29 cellular contexts compared by ENCODE assay signal in the genomic region with DNA sequence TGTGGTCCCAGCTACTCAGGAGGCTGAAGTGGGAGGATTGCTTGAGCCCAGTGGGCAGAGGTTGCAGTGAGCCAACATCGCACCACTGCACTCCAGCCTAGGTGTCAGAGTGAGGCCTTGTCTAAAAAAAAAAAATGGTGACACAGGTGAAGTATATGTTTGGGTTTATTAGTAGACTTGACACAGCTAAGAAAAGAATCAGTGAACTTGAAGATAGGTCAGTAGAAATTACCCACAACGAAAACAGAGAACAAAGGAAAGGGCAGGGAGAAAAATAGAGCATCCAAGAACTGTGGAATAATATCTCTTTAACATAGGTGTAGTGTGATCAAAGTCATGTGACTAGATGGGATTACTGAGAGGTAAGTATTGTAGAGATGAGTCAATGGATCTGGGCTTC. TPM values are rescaled to one million over a fixed set of nuclear protein-coding genes. Genes with fewer than 3 reads are reported as not detected.
DNase-seq lines count a peak whose midpoint lies in the region; ATAC-seq, FAIRE-seq and TF ChIP-seq lines count a peak whose summit lies in the region.
"Had no signal": no experiment of that assay in that cellular context is flagged by ENCODE, and none has a peak within 500 bp of the region (broad histone marks: within the 10 kb centered on the region; RNA-seq: fewer than 3 reads in every experiment).

No MANE protein-coding gene starts in this region.

- CTCF ChIA-PET in activated CD4-positive, alpha-beta T cell treated with anti-CD3 and anti-CD28 coated beads for 36 hours (lab: Charles Lee), result interaction anchor here (0.6 to 1.3 kb wide), 3 partner anchors 13 to 319 kb away, joined by 3 to 5 read pairs (median 4); no protein-coding TSS in a partner anchor

- POLR2A ChIA-PET in activated CD4-positive, alpha-beta T cell treated with anti-CD3 and anti-CD28 coated beads for 36 hours (lab: Charles Lee), result no interaction called here

- H3K4me1 ChIP-seq in lower lobe of right lung (peaks cover 13% of the 10 kb centered on the region), upper lobe of right lung (no peaks in the 10 kb centered on the region), BE2C (no peaks in the 10 kb centered on the region)

- peaks cover 29% of the 10 kb centered on the region for H3K4me1 Mint-ChIP-seq in activated CD4-positive, alpha-beta T cell treated with anti-CD3 and anti-CD28 coated beads for 36 hours

- ATAC-seq in activated CD4-positive, alpha-beta T cell treated with anti-CD3 and anti-CD28 coated beads for 36 hours, result no peak
- ATAC-seq in lower lobe of right lung, result no peak
- ATAC-seq in upper lobe of right lung, result no peak
- no peak for ATAC-seq in GM19455 (IDR thresholded peaks at IDR 0.05; ENCODE audit: unreplicated experiment)
- no peak for ATAC-seq in SK-N-SH treated with all-trans-retinoic acid at 6 μM for 48 hours
- ATAC-seq: stimulated activated effector memory CD8-positive, alpha-beta T cell treated with anti-CD3 and anti-CD28 coated beads, Interleukin-12 subunit alpha, Interleukin-12 subunit beta, amount 100 ng/mL, for 72 hours had no signal

- H3K4me3 ChIP-seq in bronchial epithelial cell (ENCODE audit: low read depth, low read length) (no peak overlapping the region), lower lobe of right lung (no peak overlapping the region), upper lobe of right lung (no peak overlapping the region), BE2C (ENCODE audit: low read depth, low read length) (no peak overlapping the region)
- H3K4me3 ChIP-seq: BLaER1 treated with 17β-estradiol and CSF1 and Interleukin-3, amounts not matched to agents 10 nM and 100 nM; sigmoid colon had no signal

- H3K36me3 Mint-ChIP-seq in activated CD4-positive, alpha-beta T cell treated with anti-CD3 and anti-CD28 coated beads for 36 hours (ENCODE audit: low read depth), result peaks cover 37% of the 10 kb centered on the region

- H3K36me3 ChIP-seq in bronchial epithelial cell (ENCODE audit: control insufficient read depth, insufficient read depth, low read length) (no peaks in the 10 kb centered on the region), lower lobe of right lung (peaks cover 12% of the 10 kb centered on the region), upper lobe of right lung (peaks cover 5% of the 10 kb centered on the region), BE2C (peaks cover 2% of the 10 kb centered on the region)

- no peak for FAIRE-seq in bronchial epithelial cell (lab: Jason Lieb, UNC)
- FAIRE-seq: D721Med, RCC 7860 had no signal

- no peak for DNase-seq in activated CD4-positive, alpha-beta T cell treated with anti-CD3 and anti-CD28 coated beads for 36 hours
- no peak for DNase-seq in activated CD4-positive, alpha-beta T cell treated with anti-CD3 and anti-CD28 coated beads for 48 hours
- DNase-seq in bronchial epithelial cell (ENCODE audit: low read depth) (peak; percentile 9), lower lobe of right lung (no peak), upper lobe of right lung (no peak), BE2C (no peak)
- DNase-seq: activated CD4-positive, alpha-beta T cell treated with anti-CD3 and anti-CD28 coated beads, Interleukin-2, amount 50 U/mL, for 48 hours; activated CD8-positive, alpha-beta memory T cell treated with anti-CD3 and anti-CD28 coated beads, Interleukin-2, amount 50 U/mL, for 48 hours; activated naive CD8-positive, alpha-beta T cell treated with anti-CD3 and anti-CD28 coated beads for 36 hours; H7; left cardiac atrium; NCI-H1417 treated with DMSO at 0.1 percent for 48 hours; NCI-H510A treated with DMSO at 0.1 percent for 48 hours; sigmoid colon; stimulated activated CD4-positive, alpha-beta T cell treated with anti-CD3 and anti-CD28 coated beads, Interleukin-1b, Interleukin-23, amount 100 ng/mL, for 48 hours had no signal

- H3K27ac ChIP-seq in lower lobe of right lung (peak overlapping the region; percentile 58), upper lobe of right lung (peak overlapping the region; percentile 61)
- H3K27ac ChIP-seq: BLaER1 treated with 17β-estradiol and CSF1 and Interleukin-3, amounts not matched to agents 10 nM and 100 nM had no signal

- intact Hi-C loops in activated CD4-positive, alpha-beta T cell treated with anti-CD3 and anti-CD28 coated beads for 36 hours (cut with DNase I, micrococcal nuclease), result no loop called here
- intact Hi-C loops in lower lobe of right lung (cut with DNase I), result no loop called here
- intact Hi-C loops in upper lobe of right lung (cut with DNase I), result no loop called here

- peaks cover 10% of the 10 kb centered on the region for H3K9me3 Mint-ChIP-seq in activated CD4-positive, alpha-beta T cell treated with anti-CD3 and anti-CD28 coated beads for 36 hours (ENCODE audit: low read depth)
- H3K9me3 Mint-ChIP-seq: T-helper 2 cell treated with Interferon-gamma antibody and Interleukin-4, amounts not matched to agents 5 μg/mL and 100 μg/mL, for 36 hours had no signal

- TF ChIP-seq CTCF in bronchial epithelial cell (IDR thresholded peaks at IDR 0.05; ENCODE audit: insufficient read depth, low read length, severe bottlenecking) (no peak), lower lobe of right lung (IDR thresholded peaks at IDR 0.05) (no peak), upper lobe of right lung (IDR thresholded peaks at IDR 0.05) (no peak), BE2C (IDR thresholded peaks at IDR 0.05; ENCODE audit: low read depth, low read length) (no peak)

- no peaks in the 10 kb centered on the region for H3K27me3 Mint-ChIP-seq in activated CD4-positive, alpha-beta T cell treated with anti-CD3 and anti-CD28 coated beads for 36 hours
- H3K27me3 Mint-ChIP-seq: activated naive CD8-positive, alpha-beta T cell treated with anti-CD3 and anti-CD28 coated beads for 36 hours; IgD-negative memory B cell had no signal

- H3K27ac Mint-ChIP-seq in activated CD4-positive, alpha-beta T cell treated with anti-CD3 and anti-CD28 coated beads for 36 hours, result peak overlapping the region; percentile 7
- H3K27ac Mint-ChIP-seq: activated naive CD8-positive, alpha-beta T cell treated with anti-CD3 and anti-CD28 coated beads for 36 hours; activated T-helper 2 cell treated with anti-CD3 and anti-CD28 coated beads, Interferon-gamma antibody, Interleukin-2, Interleukin-4, amounts not matched to agents 10 μg/mL and 5 μg/mL and 100 μg/mL, durations not matched to agents 14 hours and 24 hours and 36 hours; IgD-negative memory B cell; stimulated activated effector memory CD8-positive, alpha-beta T cell treated with anti-CD3 and anti-CD28 coated beads, Interleukin-12 subunit alpha, Interleukin-12 subunit beta, amount 100 ng/mL, for 72 hours; T-helper 2 cell treated with Interferon-gamma antibody and Interleukin-4, amounts not matched to agents 5 μg/mL and 100 μg/mL, for 36 hours had no signal

- H3K4me3 Mint-ChIP-seq in activated CD4-positive, alpha-beta T cell treated with anti-CD3 and anti-CD28 coated beads for 36 hours, result no peak overlapping the region
- H3K4me3 Mint-ChIP-seq: activated naive CD8-positive, alpha-beta T cell treated with anti-CD3 and anti-CD28 coated beads for 36 hours; stimulated activated effector memory CD8-positive, alpha-beta T cell treated with anti-CD3 and anti-CD28 coated beads, Interleukin-12 subunit alpha, Interleukin-12 subunit beta, amount 100 ng/mL, for 72 hours; T-helper 2 cell treated with Interferon-gamma antibody and Interleukin-4, amounts not matched to agents 5 μg/mL and 100 μg/mL, for 36 hours had no signal

- H3K27me3 ChIP-seq in bronchial epithelial cell (ENCODE audit: control insufficient read depth, insufficient read depth, low read length), result no peaks in the 10 kb centered on the region
- H3K27me3 ChIP-seq in lower lobe of right lung (ENCODE audit: low read depth), result no peaks in the 10 kb centered on the region
- no peaks in the 10 kb centered on the region for H3K27me3 ChIP-seq in upper lobe of right lung
- H3K27me3 ChIP-seq in BE2C, result no peaks in the 10 kb centered on the region
- H3K27me3 ChIP-seq: BLaER1 treated with 17β-estradiol and CSF1 and Interleukin-3, amounts not matched to agents 10 nM and 100 nM; sigmoid colon had no signal

- H3K9me3 ChIP-seq in lower lobe of right lung (peaks cover 4% of the 10 kb centered on the region), upper lobe of right lung (no peaks in the 10 kb centered on the region), BE2C (no peaks in the 10 kb centered on the region)
- H3K9me3 ChIP-seq: sigmoid colon had no signal

TF ChIP-seq in SK-N-SH treated with all-trans-retinoic acid at 6 μM for 48 hours, 23 proteins besides CTCF, POLR2A, EP300 and RAD21 (continues in another document):
- TF ChIP-seq, protein P1, sequence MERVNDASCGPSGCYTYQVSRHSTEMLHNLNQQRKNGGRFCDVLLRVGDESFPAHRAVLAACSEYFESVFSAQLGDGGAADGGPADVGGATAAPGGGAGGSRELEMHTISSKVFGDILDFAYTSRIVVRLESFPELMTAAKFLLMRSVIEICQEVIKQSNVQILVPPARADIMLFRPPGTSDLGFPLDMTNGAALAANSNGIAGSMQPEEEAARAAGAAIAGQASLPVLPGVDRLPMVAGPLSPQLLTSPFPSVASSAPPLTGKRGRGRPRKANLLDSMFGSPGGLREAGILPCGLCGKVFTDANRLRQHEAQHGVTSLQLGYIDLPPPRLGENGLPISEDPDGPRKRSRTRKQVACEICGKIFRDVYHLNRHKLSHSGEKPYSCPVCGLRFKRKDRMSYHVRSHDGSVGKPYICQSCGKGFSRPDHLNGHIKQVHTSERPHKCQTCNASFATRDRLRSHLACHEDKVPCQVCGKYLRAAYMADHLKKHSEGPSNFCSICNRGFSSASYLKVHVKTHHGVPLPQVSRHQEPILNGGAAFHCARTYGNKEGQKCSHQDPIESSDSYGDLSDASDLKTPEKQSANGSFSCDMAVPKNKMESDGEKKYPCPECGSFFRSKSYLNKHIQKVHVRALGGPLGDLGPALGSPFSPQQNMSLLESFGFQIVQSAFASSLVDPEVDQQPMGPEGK (CRISPR knock-in tag; IDR thresholded peaks at IDR 0.05; ENCODE audit: borderline replicate concordance), result no peak

RNA-seq across cellular contexts. Expression of a gene that starts 23.7 kb away (rescaled TPM):
- 10 to 100 TPM; 53.0 to 67.3 TPM for total RNA-seq in activated CD4-positive, alpha-beta T cell treated with anti-CD3 and anti-CD28 coated beads for 36 hours
- total RNA-seq in bronchial epithelial cell (31.3 and 39.6 TPM in 2 replicates), lower lobe of right lung (47.0 TPM), upper lobe of right lung (36.8 TPM)
- 32.3 TPM for polyA plus RNA-seq in BE2C (2012; ENCODE audit: insufficient read depth, insufficient read length, low read depth)

RNA-seq across cellular contexts. Expression of a gene that starts 55.1 kb away (rescaled TPM):
- not detected for total RNA-seq in activated CD4-positive, alpha-beta T cell treated with anti-CD3 and anti-CD28 coated beads for 36 hours
- total RNA-seq in bronchial epithelial cell (not detected in 2 replicates), lower lobe of right lung (not detected), upper lobe of right lung (not detected)
- not detected for polyA plus RNA-seq in BE2C (2012; ENCODE audit: insufficient read depth, insufficient read length, low read depth)
- total RNA-seq: activated naive CD8-positive, alpha-beta T cell treated with anti-CD3 and anti-CD28 coated beads for 36 hours; activated T-helper 2 cell treated with anti-CD3 and anti-CD28 coated beads, Interferon-gamma antibody, Interleukin-2, Interleukin-4, amounts not matched to agents 10 μg/mL and 5 μg/mL and 100 μg/mL, durations not matched to agents 14 hours and 24 hours and 36 hours; cerebellum; glomerular endothelial cell; H7; left cardiac atrium; M059J; sigmoid colon; temporal lobe had no signal
- polyA plus RNA-seq: IgD-negative memory B cell, neural cell, sigmoid colon had no signal
